Comparison of ENCODE assay signal across 1 cellular context in genomic region chrX:151970661-151971060, GRCh38.
TF ChIP-seq lines count a peak whose summit lies in the region.

No MANE protein-coding gene starts in this region.

TF ChIP-seq in HepG2, 621 proteins besides CTCF, POLR2A, EP300 and RAD21 (continued from another document and continues in another):
- TF ChIP-seq SOX5 (CRISPR knock-in tag; IDR thresholded peaks at IDR 0.05; ENCODE audit: borderline replicate concordance) (peak; percentile 55; the same call in 1 of the 2 replicates), MAFG (CRISPR knock-in tag; IDR thresholded peaks at IDR 0.05) (no peak), TIGD3 (CRISPR knock-in tag; IDR thresholded peaks at IDR 0.05; ENCODE audit: borderline replicate concordance) (no peak), AFF4 (CRISPR knock-in tag; IDR thresholded peaks at IDR 0.05) (no peak), SP140L (CRISPR knock-in tag; IDR thresholded peaks at IDR 0.05; ENCODE audit: borderline replicate concordance) (no peak), SMARCE1 (IDR thresholded peaks at IDR 0.05; ENCODE audit: borderline replicate concordance) (no peak), SP4 (CRISPR knock-in tag; IDR thresholded peaks at IDR 0.05) (no peak), ZNF143 (CRISPR knock-in tag; IDR thresholded peaks at IDR 0.05) (no peak), CEBPB (IDR thresholded peaks at IDR 0.05; ENCODE audit: borderline replicate concordance, low read depth, low read length) (peak; percentile 93), FUBP1 (CRISPR knock-in tag; IDR thresholded peaks at IDR 0.05; ENCODE audit: borderline replicate concordance) (no peak), ZNF512B (CRISPR knock-in tag; IDR thresholded peaks at IDR 0.05; ENCODE audit: borderline replicate concordance) (no peak), TMF1 (CRISPR knock-in tag; IDR thresholded peaks at IDR 0.05; ENCODE audit: low read depth) (no peak), ZNF234 (CRISPR knock-in tag; conservative IDR thresholded peaks at IDR 0.05) (no peak), ZNF264 (CRISPR knock-in tag; IDR thresholded peaks at IDR 0.05) (no peak), THYN1 (CRISPR knock-in tag; IDR thresholded peaks at IDR 0.05; ENCODE audit: borderline replicate concordance, low read depth) (no peak), SKIL (CRISPR knock-in tag; IDR thresholded peaks at IDR 0.05; ENCODE audit: borderline replicate concordance) (0 out of 2 replicates have a peak, but pooled peaks have one; percentile 53), DMTF1 (CRISPR knock-in tag; IDR thresholded peaks at IDR 0.05) (no peak), NCOA2 (CRISPR knock-in tag; IDR thresholded peaks at IDR 0.05) (peak; percentile 78), TP53 (CRISPR knock-in tag; conservative IDR thresholded peaks at IDR 0.05) (no peak), BCL6 (CRISPR knock-in tag; IDR thresholded peaks at IDR 0.05) (peak; percentile 95), ZHX2 (IDR thresholded peaks at IDR 0.05; ENCODE audit: low read depth) (no peak), ZHX2 (CRISPR knock-in tag; IDR thresholded peaks at IDR 0.05; ENCODE audit: borderline replicate concordance) (no peak), ZIK1 (CRISPR knock-in tag; IDR thresholded peaks at IDR 0.05; ENCODE audit: borderline replicate concordance, low read depth) (no peak), ZMYM3 (CRISPR knock-in tag; IDR thresholded peaks at IDR 0.05) (peak; percentile 27; the same call in 1 of the 2 replicates), ZNF839 (CRISPR knock-in tag; IDR thresholded peaks at IDR 0.05; ENCODE audit: borderline replicate concordance) (no peak), ZNF841 (CRISPR knock-in tag; IDR thresholded peaks at IDR 0.05; ENCODE audit: borderline replicate concordance) (no peak), ZNF556 (CRISPR knock-in tag; IDR thresholded peaks at IDR 0.05; ENCODE audit: borderline replicate concordance) (no peak), RXRA (CRISPR knock-in tag; IDR thresholded peaks at IDR 0.05) (peak; percentile 71), BHLHE40 (IDR thresholded peaks at IDR 0.05; ENCODE audit: low read length) (no peak), ZNF790 (CRISPR knock-in tag; IDR thresholded peaks at IDR 0.05; ENCODE audit: borderline replicate concordance) (no peak), BATF2 (CRISPR knock-in tag; IDR thresholded peaks at IDR 0.05) (no peak), SIN3B (IDR thresholded peaks at IDR 0.05; ENCODE audit: low read length) (no peak), SNAPC2 (CRISPR knock-in tag; IDR thresholded peaks at IDR 0.05) (no peak), ELF4 (CRISPR knock-in tag; IDR thresholded peaks at IDR 0.05; ENCODE audit: borderline replicate concordance) (no peak), KDM3A (CRISPR knock-in tag; IDR thresholded peaks at IDR 0.05; ENCODE audit: low read depth) (no peak), EEA1 (CRISPR knock-in tag; IDR thresholded peaks at IDR 0.05; ENCODE audit: borderline replicate concordance) (no peak)
